ENCODE assay signal across 28 cellular contexts in the genomic region with DNA sequence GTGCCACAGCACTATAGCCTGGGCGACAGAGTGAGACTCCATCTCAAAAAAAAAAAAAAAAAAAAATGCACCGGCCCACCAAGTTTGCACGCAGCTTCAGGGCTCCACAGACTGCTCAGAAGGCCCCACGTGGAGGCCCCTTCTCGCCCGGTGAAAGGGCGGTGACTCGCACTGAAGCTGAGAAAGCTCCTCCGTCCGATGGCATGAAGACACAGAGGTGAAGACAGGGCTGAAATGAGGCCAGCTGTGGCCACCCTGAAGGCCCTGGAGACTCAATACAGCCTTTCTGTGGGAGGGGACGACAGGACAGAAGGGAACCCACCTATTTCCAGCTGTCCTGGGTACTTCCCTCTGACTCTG.
DNase-seq lines count a peak whose midpoint lies in the region; ATAC-seq, FAIRE-seq and TF ChIP-seq lines count a peak whose summit lies in the region.
"Had no signal": no experiment of that assay in that cellular context is flagged by ENCODE, and none has a peak within 500 bp of the region (broad histone marks: within the 10 kb centered on the region; RNA-seq: fewer than 3 reads in every experiment).

No MANE protein-coding gene starts in this region.

- H3K9me3 ChIP-seq in right atrium auricular region, result no peaks in the 10 kb centered on the region
- H3K9me3 ChIP-seq in H1 (ENCODE audit: insufficient read depth in 2 of 2, low read depth in 1 of 2, low read length in 1 of 2), result no peaks in the 10 kb centered on the region
- H3K9me3 ChIP-seq in Karpas-422 (ENCODE audit: low read length), result no peaks in the 10 kb centered on the region
- H3K9me3 ChIP-seq: esophagus muscularis mucosa, stomach, tibial artery had no signal

- CTCF ChIA-PET in H1 (lab: Charles Lee; ENCODE audit: partially characterized antibody), result interaction anchor here (0.6 to 1.2 kb wide), 8 partner anchors 9 to 416 kb away, joined by 3 to 5 read pairs (median 3); no protein-coding TSS in a partner anchor

- H2BK5ac ChIP-seq in H1 (ENCODE audit: low read depth, low read length), result no peak overlapping the region

- TF ChIP-seq EP300 in H1 (IDR thresholded peaks at IDR 0.05; ENCODE audit: borderline replicate concordance in 1 of 2, low read depth in 2 of 2, low read length in 2 of 2), result no peak

- POLR2A ChIA-PET in H1 (lab: Charles Lee; ENCODE audit: partially characterized antibody), result interaction anchor here (1.3 kb wide), 1 partner anchor 69 kb away, joined by 3 read pairs; no protein-coding TSS in a partner anchor

- H2BK15ac ChIP-seq in H1 (ENCODE audit: low read length), result no peak overlapping the region

- no peaks in the 10 kb centered on the region for H3K36me3 Mint-ChIP-seq in stimulated activated memory B cell treated with anti-CD40 and anti-IgM and Interleukin-4, amounts not matched to agents 10 μg/mL and 1 μg/mL and 100 μg/mL, for 72 hours
- H3K36me3 Mint-ChIP-seq in progenitor cell of endocrine pancreas (ENCODE audit: insufficient read depth), result no peaks in the 10 kb centered on the region
- H3K36me3 Mint-ChIP-seq: CD4-positive, CD25-positive, alpha-beta regulatory T cell had no signal

- no peak for ATAC-seq in left ventricle myocardium superior
- ATAC-seq in stimulated activated memory B cell treated with anti-CD40 and anti-IgM and Interleukin-4, amounts not matched to agents 10 μg/mL and 1 μg/mL and 100 μg/mL, for 72 hours, result peak; percentile 28
- ATAC-seq: sciatic nerve, SK-N-SH treated with all-trans-retinoic acid at 6 μM for 48 hours had no signal

- H4K5ac ChIP-seq in H1 (ENCODE audit: insufficient read length, low read depth, low read length), result no peak overlapping the region

- H3K79me2 ChIP-seq in H1 (ENCODE audit: control insufficient read depth in 1 of 2, insufficient read depth in 2 of 2, low read length in 2 of 2) (no peaks in the 10 kb centered on the region), Karpas-422 (ENCODE audit: low read length) (no peaks in the 10 kb centered on the region)
- H3K79me2 ChIP-seq: parathyroid adenoma had no signal

- no peak overlapping the region for H2BK120ac ChIP-seq in H1 (replicated peaks; ENCODE audit: low read depth, low read length)

- no peaks in the 10 kb centered on the region for H3K36me3 ChIP-seq in right atrium auricular region
- no peaks in the 10 kb centered on the region for H3K36me3 ChIP-seq in H1 (ENCODE audit: control insufficient read depth in 2 of 4, insufficient read depth in 4 of 4, low read length in 3 of 4)
- H3K36me3 ChIP-seq in Karpas-422 (ENCODE audit: insufficient read depth, low read length), result no peaks in the 10 kb centered on the region

- H3K27ac ChIP-seq in right atrium auricular region, result no peak overlapping the region
- no peak overlapping the region for H3K27ac ChIP-seq in H1 (ENCODE audit: low read depth, low read length)
- no peak overlapping the region for H3K27ac ChIP-seq in Karpas-422 (ENCODE audit: low read length)
- H3K27ac ChIP-seq: esophagus muscularis mucosa, GM23248, parathyroid adenoma, stomach, tibial artery had no signal

- no peaks in the 10 kb centered on the region for H3K9me2 ChIP-seq in Karpas-422 (replicated peaks; ENCODE audit: insufficient read depth, low read length)

- no peak overlapping the region for H3K56ac ChIP-seq in H1 (replicated peaks; ENCODE audit: insufficient read length, low read depth, low read length)

- no peak overlapping the region for H3K23ac ChIP-seq in H1 (ENCODE audit: insufficient read length)

- FAIRE-seq in H1 (lab: Jason Lieb, UNC), result no peak
- FAIRE-seq: frontal cortex had no signal

- TF ChIP-seq RAD21 in H1 (IDR thresholded peaks at IDR 0.05 in 1 of 2, conservative IDR thresholded peaks at IDR 0.05 in 1 of 2; ENCODE audit: low read depth in 2 of 2, low read length in 2 of 2), result no peak

- H3K4ac ChIP-seq in H1 (replicated peaks; ENCODE audit: insufficient read length, low read depth, low read length), result no peak overlapping the region

- H3K4me1 ChIP-seq in right atrium auricular region, result peaks cover 0 to 42% of the 10 kb centered on the region in 2 donors
- peaks cover 0 to 13% (median 8%) of the 10 kb centered on the region in 4 experiments; a peak in 4 of 7 replicates for H3K4me1 ChIP-seq in H1 (replicated peaks in 1 of 4; ENCODE audit: control insufficient read depth in 3 of 4, insufficient read depth in 4 of 4, low read length in 3 of 4)
- no peaks in the 10 kb centered on the region for H3K4me1 ChIP-seq in Karpas-422 (ENCODE audit: low read length)

- H3K4me2 ChIP-seq in H1 (ENCODE audit: insufficient read depth in 1 of 2, low read depth in 2 of 2, low read length in 2 of 2) (no peak overlapping the region), Karpas-422 (ENCODE audit: low read depth, low read length, poor library complexity, severe bottlenecking) (no peak overlapping the region)

- H2AFZ ChIP-seq in H1 (ENCODE audit: low read length) (no peak overlapping the region), Karpas-422 (ENCODE audit: low read length) (no peak overlapping the region)
- H2AFZ ChIP-seq: GM23248, parathyroid adenoma had no signal

- H3K4me1 Mint-ChIP-seq in stimulated activated memory B cell treated with anti-CD40 and anti-IgM and Interleukin-4, amounts not matched to agents 10 μg/mL and 1 μg/mL and 100 μg/mL, for 72 hours, result peaks cover 38% of the 10 kb centered on the region
- H3K4me1 Mint-ChIP-seq in progenitor cell of endocrine pancreas (ENCODE audit: low read depth), result peaks cover 4% of the 10 kb centered on the region

- no peak overlapping the region for H2BK12ac ChIP-seq in H1 (ENCODE audit: low read depth, low read length)

- H3K79me1 ChIP-seq in H1 (ENCODE audit: low read depth, low read length), result no peaks in the 10 kb centered on the region; the same call in 1 of the 2 replicates

- peak; percentile 14 for DNase-seq in left ventricle myocardium superior
- no peak for DNase-seq in right atrium auricular region (ENCODE audit: low spot score)
- DNase-seq in M059J (ENCODE audit: low read depth), result peak; percentile 36
- DNase-seq in H1 (ENCODE audit: low read depth in 1 of 2, low spot score in 2 of 2), result no peak
- DNase-seq in NCI-H1092 (lab: John Stamatoyannopoulos, UW), result no peak
- no peak for DNase-seq in Karpas-422
- DNase-seq in progenitor cell of endocrine pancreas (ENCODE audit: low spot score, unreplicated experiment), result no peak
- DNase-seq: activated CD4-positive, alpha-beta T cell treated with anti-CD3 and anti-CD28 coated beads, Interleukin-2, amount 50 U/mL, for 1 hour; activated effector memory CD4-positive, alpha-beta T cell treated with Interleukin-2 at 50 U/mL for 16 hours; amygdala; CD4-positive, CD25-positive, alpha-beta regulatory T cell; cortex of kidney; GDM1; GM23248; hypothalamus; KG1; NCI-H1694 treated with DMSO at 0.1 percent for 48 hours; NCI-H524 treated with DMSO at 0.1 percent for 48 hours; stimulated activated CD4-positive, alpha-beta T cell treated with anti-CD3 and anti-CD28 coated beads, Interleukin-4, amount 100 ng/mL, for 4 hours; stomach; tibial artery had no signal

- no peak for TF ChIP-seq POLR2A in H1 (IDR thresholded peaks at IDR 0.05; ENCODE audit: control extremely low read depth in 1 of 2, low read depth in 2 of 2, low read length in 2 of 2)

- H3K23me2 ChIP-seq in H1 (ENCODE audit: low read depth, low read length), result no peaks in the 10 kb centered on the region; the same call in 1 of the 2 replicates

- H2AK5ac ChIP-seq in H1 (ENCODE audit: low read depth, low read length), result no peak overlapping the region

- no peaks in the 10 kb centered on the region for H3K27me3 Mint-ChIP-seq in stimulated activated memory B cell treated with anti-CD40 and anti-IgM and Interleukin-4, amounts not matched to agents 10 μg/mL and 1 μg/mL and 100 μg/mL, for 72 hours
- H3K27me3 Mint-ChIP-seq in progenitor cell of endocrine pancreas, result peaks cover 4% of the 10 kb centered on the region

- no peaks in the 10 kb centered on the region for H3K9me3 Mint-ChIP-seq in stimulated activated memory B cell treated with anti-CD40 and anti-IgM and Interleukin-4, amounts not matched to agents 10 μg/mL and 1 μg/mL and 100 μg/mL, for 72 hours
- H3K9me3 Mint-ChIP-seq in progenitor cell of endocrine pancreas (ENCODE audit: low read depth), result no peaks in the 10 kb centered on the region
- H3K9me3 Mint-ChIP-seq: CD4-positive, CD25-positive, alpha-beta regulatory T cell; nephron had no signal

- no peak overlapping the region for H3K18ac ChIP-seq in H1 (ENCODE audit: extremely low read depth, low read length)

- H3K14ac ChIP-seq in H1 (ENCODE audit: insufficient read length), result no peak overlapping the region

- peak overlapping the region; percentile 37; the same call in 1 of the 2 replicates for H4K8ac ChIP-seq in H1 (ENCODE audit: extremely low read depth, insufficient read depth, low read length)

- no peak for TF ChIP-seq CTCF in right atrium auricular region (IDR thresholded peaks at IDR 0.05)
- TF ChIP-seq CTCF in H1 (IDR thresholded peaks at IDR 0.05; ENCODE audit: control extremely low read depth in 1 of 3, insufficient read depth in 1 of 3, low read depth in 1 of 3, low read length in 3 of 3), result no peak
- no peak for TF ChIP-seq CTCF in progenitor cell of endocrine pancreas (IDR thresholded peaks at IDR 0.05; ENCODE audit: unreplicated experiment)

- no peak overlapping the region for H3K4me3 ChIP-seq in right atrium auricular region
- no peak overlapping the region for H3K4me3 ChIP-seq in H1 (ENCODE audit: extremely low read depth in 1 of 4, insufficient read depth in 2 of 4, low read depth in 3 of 4, low read length in 4 of 4)
- no peak overlapping the region for H3K4me3 ChIP-seq in Karpas-422 (ENCODE audit: low read length)
- H3K4me3 ChIP-seq: esophagus muscularis mucosa, GM23248, stomach, tibial artery had no signal

- intact Hi-C loops in left ventricle myocardium superior (cut with micrococcal nuclease), result no loop called here

- no peak overlapping the region for H3K4me3 Mint-ChIP-seq in stimulated activated memory B cell treated with anti-CD40 and anti-IgM and Interleukin-4, amounts not matched to agents 10 μg/mL and 1 μg/mL and 100 μg/mL, for 72 hours
- no peak overlapping the region for H3K4me3 Mint-ChIP-seq in progenitor cell of endocrine pancreas (ENCODE audit: low read depth)
- H3K4me3 Mint-ChIP-seq: nephron had no signal

- no peak overlapping the region for H2BK20ac ChIP-seq in H1 (ENCODE audit: low read length)

- peak overlapping the region; percentile 54 for H4K91ac ChIP-seq in H1 (replicated peaks; ENCODE audit: insufficient read length, low read length)

- 82% methylated on average over 10 of the region's 11 CpGs; no CpG with 5 or more reads in 1 of the 2 experiments for WGBS in H1 (ENCODE audit: extremely low coverage in 1 of 2, insufficient coverage in 1 of 2, insufficient read length in 1 of 2, insufficient replicate concordance in 2 of 2, low coverage in 1 of 2, low lambda C conversion rate in 2 of 2, missing lambda C conversion rate in 1 of 2), 2 experiments

- H3K27me3 ChIP-seq in right atrium auricular region (no peaks in the 10 kb centered on the region), H1 (replicated peaks in 1 of 4; ENCODE audit: control insufficient read depth in 3 of 4, extremely low read depth in 1 of 4, insufficient read depth in 3 of 4, low read length in 3 of 4) (no peaks in the 10 kb centered on the region), Karpas-422 (ENCODE audit: low read length) (no peaks in the 10 kb centered on the region)

- H3K9ac ChIP-seq in H1 (replicated peaks in 1 of 4; ENCODE audit: extremely low read depth in 1 of 4, low read depth in 3 of 4, low read length in 3 of 4) (no peak overlapping the region), Karpas-422 (ENCODE audit: low read length) (no peak overlapping the region)
- H3K9ac ChIP-seq: GM23248, parathyroid adenoma had no signal

- H3K27ac Mint-ChIP-seq in stimulated activated memory B cell treated with anti-CD40 and anti-IgM and Interleukin-4, amounts not matched to agents 10 μg/mL and 1 μg/mL and 100 μg/mL, for 72 hours, result no peak overlapping the region
- no peak overlapping the region for H3K27ac Mint-ChIP-seq in progenitor cell of endocrine pancreas
- H3K27ac Mint-ChIP-seq: nephron had no signal

- no peaks in the 10 kb centered on the region for H4K20me1 ChIP-seq in H1 (replicated peaks in 1 of 2; ENCODE audit: control insufficient read depth in 1 of 2, insufficient read depth in 2 of 2, low read length in 2 of 2)
- H4K20me1 ChIP-seq in Karpas-422 (ENCODE audit: insufficient read depth, low read depth, low read length), result no peaks in the 10 kb centered on the region

Comparison
In these comparisons a context has a peak if more than half of its experiments do, and no peak if none do; other contexts are left out.
1. DNase-seq: peak in left ventricle myocardium superior (single experiment) and M059J (single experiment); none in right atrium auricular region (single experiment), H1 (0 of 2), NCI-H1092 (single experiment), Karpas-422 (single experiment) and progenitor cell of endocrine pancreas (single experiment).